Comparison of ENCODE assay signal across 8 cellular contexts in the genomic region with DNA sequence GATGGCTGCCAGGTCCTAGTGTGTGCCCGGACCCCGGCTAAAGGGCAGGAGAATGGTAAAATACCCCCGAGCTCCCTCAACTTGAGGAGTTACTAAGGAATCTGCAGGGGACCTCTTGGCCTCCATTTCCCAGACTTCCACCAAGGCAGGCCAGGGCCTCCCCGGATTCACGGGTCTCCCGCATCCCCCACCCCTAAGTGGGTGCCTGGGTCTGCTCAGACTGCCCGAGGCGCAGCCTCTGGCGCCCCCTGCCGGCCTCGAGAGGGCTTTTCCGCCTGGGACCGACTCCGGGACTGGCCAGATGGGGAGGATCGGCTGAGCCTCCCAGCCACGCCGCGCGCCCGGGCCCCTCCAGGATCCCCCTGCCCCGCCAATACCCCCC. TPM values are rescaled to one million over a fixed set of nuclear protein-coding genes. Genes with fewer than 3 reads are reported as not detected.
A peak's percentile ranks its signal among the peaks of the same experiment; 100 is the strongest.
DNase-seq lines count a peak whose midpoint lies in the region; TF ChIP-seq lines count a peak whose summit lies in the region.

No MANE protein-coding gene starts in this region.

- peaks cover 10% of the 10 kb centered on the region; the same call in 1 of the 2 replicates for H3K4me1 ChIP-seq in BE2C
- H3K4me1 ChIP-seq in SJSA1 (replicated peaks) = peaks cover 21% of the 10 kb centered on the region
- H3K4me1 ChIP-seq in parathyroid adenoma = no peaks in the 10 kb centered on the region
- peaks cover 0 to 61% (median 19%) of the 10 kb centered on the region in 4 donors for H3K4me1 ChIP-seq in tibial nerve

- 15 to 33% methylated on average over 5 to 20 of the region's 21 CpGs for WGBS in tibial nerve, 2 donors

- peak; percentile 73 for TF ChIP-seq CTCF in BE2C (IDR thresholded peaks at IDR 0.05; ENCODE audit: low read depth, low read length)
- TF ChIP-seq CTCF in parathyroid adenoma (IDR thresholded peaks at IDR 0.05) = peak; percentile 72
- TF ChIP-seq CTCF in tibial nerve (IDR thresholded peaks at IDR 0.05) = peak; percentile 82 to 95 (median 84)

- no peaks in the 10 kb centered on the region for H3K36me3 Mint-ChIP-seq in activated naive CD4-positive, alpha-beta T cell treated with anti-CD3 and anti-CD28 coated beads for 36 hours (ENCODE audit: low read depth)

- no peaks in the 10 kb centered on the region for H3K36me3 ChIP-seq in BE2C
- no peaks in the 10 kb centered on the region for H3K36me3 ChIP-seq in SJSA1
- no peaks in the 10 kb centered on the region for H3K36me3 ChIP-seq in parathyroid adenoma (ENCODE audit: control insufficient read depth, insufficient read depth, low read length)
- H3K36me3 ChIP-seq in tibial nerve = no peaks in the 10 kb centered on the region

- DNase-seq in BE2C (peak; percentile 72), GM19240 (ENCODE audit: insufficient read length, low spot score) (peak; percentile 98), SJSA1 (ENCODE audit: low read depth in 1 of 2, low spot score in 2 of 2) (peak; percentile 50 to 68), head of caudate nucleus (peak; percentile 40 to 85 (median 70)), tibial nerve (ENCODE audit: low spot score in 2 of 2) (peak in 1 of 2 donors; percentile 42)
- DNase-seq in activated naive CD4-positive, alpha-beta T cell treated with anti-CD3 and anti-CD28 coated beads for 36 hours = peak; percentile 87

- CTCF ChIA-PET in activated naive CD4-positive, alpha-beta T cell treated with anti-CD3 and anti-CD28 coated beads for 36 hours (lab: Charles Lee) = interaction anchor here (0.7 to 3.4 kb wide), 20 partner anchors 10 to 212 kb away, joined by 3 to 19 read pairs (median 4); partner anchors contain the start of genes DNAJC11, HES2, NOL9 and TAS1R1

- peak overlapping the region; percentile 68 for H3K4me3 ChIP-seq in BE2C (ENCODE audit: low read depth, low read length)
- H3K4me3 ChIP-seq in SJSA1 = peak overlapping the region; percentile 44
- peak overlapping the region; percentile 90 for H3K4me3 ChIP-seq in parathyroid adenoma (ENCODE audit: low read depth, low read length)
- peak overlapping the region; percentile 11 to 61 (median 54) for H3K4me3 ChIP-seq in tibial nerve

- peak overlapping the region; percentile 36 for H3K27ac Mint-ChIP-seq in activated naive CD4-positive, alpha-beta T cell treated with anti-CD3 and anti-CD28 coated beads for 36 hours

- peak overlapping the region; percentile 92 for H3K4me2 ChIP-seq in parathyroid adenoma (ENCODE audit: low read length)

- no peaks in the 10 kb centered on the region for H3K9me3 Mint-ChIP-seq in activated naive CD4-positive, alpha-beta T cell treated with anti-CD3 and anti-CD28 coated beads for 36 hours

- H3K27ac ChIP-seq in SJSA1 (no peak overlapping the region), parathyroid adenoma (no peak overlapping the region), tibial nerve (peak overlapping the region in 2 of 4 donors; percentile 72 to 75)

- H3K4me3 Mint-ChIP-seq in activated naive CD4-positive, alpha-beta T cell treated with anti-CD3 and anti-CD28 coated beads for 36 hours = peak overlapping the region; percentile 72

- no peak overlapping the region for H3K9ac ChIP-seq in parathyroid adenoma

- no peak for TF ChIP-seq EP300 in Ishikawa (IDR thresholded peaks at IDR 0.05; ENCODE audit: borderline replicate concordance)
- TF ChIP-seq EP300 in tibial nerve (IDR thresholded peaks at IDR 0.05) = no peak

- H3K27me3 ChIP-seq in BE2C (peaks cover 12% of the 10 kb centered on the region), SJSA1 (replicated peaks) (no peaks in the 10 kb centered on the region), parathyroid adenoma (ENCODE audit: control insufficient read depth, insufficient read depth, low read length) (peaks cover 6% of the 10 kb centered on the region), tibial nerve (peaks cover 0 to 25% of the 10 kb centered on the region in 2 donors)

- intact Hi-C loops in activated naive CD4-positive, alpha-beta T cell treated with anti-CD3 and anti-CD28 coated beads for 36 hours (cut with micrococcal nuclease) = loop anchor here (1.0 to 5.0 kb wide), 9 partner anchors 29 to 728 kb away; partner anchors contain the start of gene NOL9
- intact Hi-C loops in head of caudate nucleus (cut with DNase I) = loop anchor here (10.0 kb wide), 1 partner anchor 155 kb away; no protein-coding TSS in a partner anchor

- peaks cover 24% of the 10 kb centered on the region for H3K4me1 Mint-ChIP-seq in activated naive CD4-positive, alpha-beta T cell treated with anti-CD3 and anti-CD28 coated beads for 36 hours (ENCODE audit: low read depth)

- TF ChIP-seq RAD21 in Ishikawa (IDR thresholded peaks at IDR 0.05; ENCODE audit: low read depth) = peak; percentile 69

- H2AFZ ChIP-seq in parathyroid adenoma = peak overlapping the region; percentile 61

- H3K9me3 ChIP-seq in BE2C = no peaks in the 10 kb centered on the region
- H3K9me3 ChIP-seq in SJSA1 (replicated peaks) = no peaks in the 10 kb centered on the region
- H3K9me3 ChIP-seq in parathyroid adenoma (ENCODE audit: control insufficient read depth, low read length) = no peaks in the 10 kb centered on the region
- no peaks in the 10 kb centered on the region for H3K9me3 ChIP-seq in tibial nerve

- H3K79me2 ChIP-seq in parathyroid adenoma = no peaks in the 10 kb centered on the region

- no peak for TF ChIP-seq POLR2A in tibial nerve (IDR thresholded peaks at IDR 0.05)

- peaks cover 10% of the 10 kb centered on the region for H3K27me3 Mint-ChIP-seq in activated naive CD4-positive, alpha-beta T cell treated with anti-CD3 and anti-CD28 coated beads for 36 hours (ENCODE audit: low read depth)

TF ChIP-seq in Ishikawa, 13 proteins besides CTCF, POLR2A, EP300 and RAD21:
- TF ChIP-seq MAX (IDR thresholded peaks at IDR 0.05) (no peak), TCF12 (IDR thresholded peaks at IDR 0.05; ENCODE audit: low read depth) (no peak), ZBTB7A (IDR thresholded peaks at IDR 0.05; ENCODE audit: low read depth) (peak; percentile 50; the same call in 1 of the 2 replicates)

RNA-seq across cellular contexts. Expression of gene PLEKHG5, which starts 1.7 kb away (rescaled TPM):
- polyA plus RNA-seq in BE2C (2012; ENCODE audit: insufficient read depth, insufficient read length, low read depth) = 14.3 TPM
- 0.34 and 1.6 TPM in 2 replicates for total RNA-seq in SJSA1 (2014; rRNA removed; shearing (Covaris generic))
- 1 to 10 TPM; 1.7 to 1.8 TPM for total RNA-seq in activated naive CD4-positive, alpha-beta T cell treated with anti-CD3 and anti-CD28 coated beads for 36 hours
- 10 to 100 TPM; 25.6 to 40.8 (median 30.8) TPM for total RNA-seq in tibial nerve

RNA-seq across cellular contexts. Expression of gene TNFRSF25, which starts 23.8 kb away (rescaled TPM):
- 6.8 TPM for polyA plus RNA-seq in BE2C (2012; ENCODE audit: insufficient read depth, insufficient read length, low read depth)
- total RNA-seq in SJSA1 (2014; rRNA removed; shearing (Covaris generic)) = 0.13 and 0.32 TPM in 2 replicates
- total RNA-seq in activated naive CD4-positive, alpha-beta T cell treated with anti-CD3 and anti-CD28 coated beads for 36 hours = 10 to 100 TPM; 82.4 to 87.0 TPM
- 10 to 100 TPM; 32.3 to 79.8 (median 53.4) TPM for total RNA-seq in tibial nerve

Comparison
In these comparisons a context has a peak if more than half of its experiments do, and no peak if none do; other contexts are left out.
1. RNA of gene PLEKHG5, which starts 1.7 kb away (total RNA-seq): 25.6 to 40.8 TPM in tibial nerve; 1.7 to 1.8 TPM in activated naive CD4-positive, alpha-beta T cell treated with anti-CD3 and anti-CD28 coated beads for 36 hours and 0.34 to 1.6 TPM in SJSA1; every median in the first group is over 4 times any median in the second.
2. RNA of gene TNFRSF25, which starts 23.8 kb away (total RNA-seq): 82.4 to 87.0 TPM in activated naive CD4-positive, alpha-beta T cell treated with anti-CD3 and anti-CD28 coated beads for 36 hours and 32.3 to 79.8 TPM in tibial nerve; 0.13 to 0.32 TPM in SJSA1; every median in the first group is over 10 times any median in the second.
3. Peak in every context shown above with its lines, with median percentiles within 50 percentile points of each other: H3K4me3 ChIP-seq and CTCF ChIP-seq.